21 cellular contexts compared by ENCODE assay signal in genomic region chr13:31433201-31433600, GRCh38.
"Had no signal": no experiment of that assay in that cellular context is flagged by ENCODE, and none has a peak within 500 bp of the region (broad histone marks: within the 10 kb centered on the region; RNA-seq: fewer than 3 reads in every experiment).

No MANE protein-coding gene starts in this region.

- H3K36me3 ChIP-seq: ascending aorta, prostate gland, right atrium auricular region, transverse colon had no signal

- H3K27me3 Mint-ChIP-seq: activated naive CD4-positive, alpha-beta T cell treated with anti-CD3 and anti-CD28 coated beads, Interleukin-2, amount 10 ng/mL, durations not matched to agents 7 days and 5 days had no signal

- H3K4me3 Mint-ChIP-seq: activated B cell treated with CpG ODN at 0.5 μM for 24 hours; activated CD4-positive, alpha-beta memory T cell treated with anti-CD3 and anti-CD28 coated beads, Interleukin-2, amount 10 ng/mL, durations not matched to agents 7 days and 5 days; activated naive CD4-positive, alpha-beta T cell treated with anti-CD3 and anti-CD28 coated beads, Interleukin-2, amount 10 ng/mL, durations not matched to agents 7 days and 5 days; activated naive CD8-positive, alpha-beta T cell treated with anti-CD3 and anti-CD28 coated beads, Interleukin-2, amount 50 U/mL, for 24 hours; memory B cell; natural killer cell treated with Interleukin-12 subunit alpha and Interleukin-12 subunit beta and Interleukin-15 and Interleukin-18, amount 100 ng/mL, for 72 hours; T-helper 2 cell treated with Interferon-gamma antibody and Interleukin-4, amounts not matched to agents 5 μg/mL and 100 μg/mL, for 36 hours had no signal

- H3K27ac Mint-ChIP-seq: activated B cell treated with CpG ODN at 0.5 μM for 24 hours; activated CD4-positive, alpha-beta memory T cell treated with anti-CD3 and anti-CD28 coated beads, Interleukin-2, amount 10 ng/mL, durations not matched to agents 7 days and 5 days; activated naive CD4-positive, alpha-beta T cell treated with anti-CD3 and anti-CD28 coated beads, Interleukin-2, amount 10 ng/mL, durations not matched to agents 7 days and 5 days; activated naive CD8-positive, alpha-beta T cell treated with anti-CD3 and anti-CD28 coated beads, Interleukin-2, amount 50 U/mL, for 24 hours; memory B cell; natural killer cell treated with Interleukin-12 subunit alpha and Interleukin-12 subunit beta and Interleukin-15 and Interleukin-18, amount 100 ng/mL, for 72 hours; T-helper 2 cell treated with Interferon-gamma antibody and Interleukin-4, amounts not matched to agents 5 μg/mL and 100 μg/mL, for 36 hours had no signal

- H3K27me3 ChIP-seq: ascending aorta, right atrium auricular region, transverse colon had no signal

- H3K4me3 ChIP-seq: ascending aorta, coronary artery, hepatocyte, prostate gland, right atrium auricular region, transverse colon had no signal

- H3K9me3 Mint-ChIP-seq: activated B cell treated with CpG ODN at 0.5 μM for 24 hours; activated CD4-positive, alpha-beta memory T cell treated with anti-CD3 and anti-CD28 coated beads, Interleukin-2, amount 10 ng/mL, durations not matched to agents 7 days and 5 days; activated naive CD4-positive, alpha-beta T cell treated with anti-CD3 and anti-CD28 coated beads, Interleukin-2, amount 10 ng/mL, durations not matched to agents 7 days and 5 days; activated naive CD8-positive, alpha-beta T cell treated with anti-CD3 and anti-CD28 coated beads, Interleukin-2, amount 50 U/mL, for 24 hours; memory B cell; natural killer cell treated with Interleukin-12 subunit alpha and Interleukin-12 subunit beta and Interleukin-15 and Interleukin-18, amount 100 ng/mL, for 72 hours; T-helper 2 cell treated with Interferon-gamma antibody and Interleukin-4, amounts not matched to agents 5 μg/mL and 100 μg/mL, for 36 hours had no signal

- H3K4me1 Mint-ChIP-seq: activated B cell treated with CpG ODN at 0.5 μM for 24 hours; activated CD4-positive, alpha-beta memory T cell treated with anti-CD3 and anti-CD28 coated beads, Interleukin-2, amount 10 ng/mL, durations not matched to agents 7 days and 5 days; activated naive CD4-positive, alpha-beta T cell treated with anti-CD3 and anti-CD28 coated beads, Interleukin-2, amount 10 ng/mL, durations not matched to agents 7 days and 5 days; activated naive CD8-positive, alpha-beta T cell treated with anti-CD3 and anti-CD28 coated beads, Interleukin-2, amount 50 U/mL, for 24 hours had no signal

- H3K4me1 ChIP-seq: ascending aorta, foreskin keratinocyte, prostate gland, right atrium auricular region, transverse colon had no signal

- H3K4me2 ChIP-seq: hepatocyte had no signal

- H3K36me3 Mint-ChIP-seq: activated naive CD4-positive, alpha-beta T cell treated with anti-CD3 and anti-CD28 coated beads, Interleukin-2, amount 10 ng/mL, durations not matched to agents 7 days and 5 days; memory B cell; natural killer cell treated with Interleukin-12 subunit alpha and Interleukin-12 subunit beta and Interleukin-15 and Interleukin-18, amount 100 ng/mL, for 72 hours had no signal

- DNase-seq: activated B cell treated with CpG ODN at 0.5 μM for 24 hours; activated CD4-positive, alpha-beta memory T cell treated with anti-CD3 and anti-CD28 coated beads, Interleukin-2, amount 10 ng/mL, durations not matched to agents 7 days and 5 days; activated CD4-positive, alpha-beta T cell treated with anti-CD3 and anti-CD28 coated beads for 4 hours; activated naive CD4-positive, alpha-beta T cell treated with anti-CD3 and anti-CD28 coated beads, Interleukin-2, amount 10 ng/mL, durations not matched to agents 7 days and 5 days; activated naive CD8-positive, alpha-beta T cell treated with anti-CD3 and anti-CD28 coated beads, Interleukin-2, amount 50 U/mL, for 24 hours; activated T-cell treated with anti-CD3 and anti-CD28 coated beads, Interleukin-2, amount 50 U/mL, for 1 hour; effector CD4-positive, alpha-beta T cell; foreskin keratinocyte; stimulated activated CD4-positive, alpha-beta T cell treated with anti-CD3 and anti-CD28 coated beads, Interleukin-12 subunit alpha, Interleukin-12 subunit beta, amount 100 ng/mL, for 4 hours; stimulated activated CD4-positive, alpha-beta T cell treated with anti-CD3 and anti-CD28 coated beads, Interleukin-1b, Interleukin-23, amount 100 ng/mL, for 48 hours; stimulated activated naive CD4-positive, alpha-beta T cell treated with Interleukin-2 at 50 U/mL for 16 hours; substantia nigra; transverse colon had no signal

- ATAC-seq: activated naive CD8-positive, alpha-beta T cell treated with anti-CD3 and anti-CD28 coated beads, Interleukin-2, amount 50 U/mL, for 24 hours; foreskin keratinocyte; natural killer cell treated with Interleukin-12 subunit alpha and Interleukin-12 subunit beta and Interleukin-15 and Interleukin-18, amount 100 ng/mL, for 72 hours had no signal

- H2AFZ ChIP-seq: hepatocyte had no signal

- H3K27ac ChIP-seq: ascending aorta, coronary artery, foreskin keratinocyte, hepatocyte, prostate gland, right atrium auricular region, transverse colon had no signal

- H3K9me3 ChIP-seq: ascending aorta, prostate gland, right atrium auricular region, transverse colon had no signal
